In the genomic region with DNA sequence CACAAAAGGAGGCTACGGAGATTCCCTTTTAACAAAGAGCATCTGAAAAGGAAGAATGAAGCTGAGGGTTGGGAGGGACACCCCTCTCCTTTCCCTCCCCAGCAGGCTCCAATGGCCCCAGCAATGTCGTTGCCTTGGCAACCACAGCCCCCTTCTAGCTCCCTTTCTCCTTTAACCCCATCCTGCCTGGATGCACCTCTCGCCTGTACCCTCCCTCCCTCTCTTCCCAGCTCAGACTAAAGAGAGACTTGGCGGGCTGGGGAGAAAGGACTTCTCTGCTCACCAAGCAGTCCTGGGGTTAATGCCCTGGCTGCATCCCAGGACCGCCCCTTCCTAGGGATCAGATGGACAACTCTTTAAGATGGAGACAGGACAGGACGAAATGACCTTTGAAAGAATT, we compare ENCODE assay signal across 21 cellular contexts.
"Had no signal": no experiment of that assay in that cellular context is flagged by ENCODE, and none has a peak within 500 bp of the region (broad histone marks: within the 10 kb centered on the region; RNA-seq: fewer than 3 reads in every experiment).

No MANE protein-coding gene starts in this region.

- DNase-seq: activated CD4-positive, alpha-beta T cell treated with anti-CD3 and anti-CD28 coated beads, Interleukin-2, amount 50 U/mL, for 4 hours; activated CD8-positive, alpha-beta memory T cell treated with anti-CD3 and anti-CD28 coated beads for 24 hours; activated CD8-positive, alpha-beta memory T cell treated with anti-CD3 and anti-CD28 coated beads, Interleukin-2, amount 50 U/mL, for 4 hours; activated naive CD4-positive, alpha-beta T cell; activated naive CD8-positive, alpha-beta T cell treated with anti-CD3 and anti-CD28 coated beads for 36 hours; activated T-cell treated with anti-CD3 and anti-CD28 coated beads, Interleukin-2, amount 50 U/mL, for 24 hours; amygdala; cerebellar nuclear complex; cortex of kidney; effector CD8-positive, alpha-beta T cell; foreskin keratinocyte; left ventricle myocardium inferior; naive thymus-derived CD4-positive, alpha-beta T cell; nucleus accumbens; stimulated activated CD4-positive, alpha-beta T cell treated with anti-CD3 and anti-CD28 coated beads, Interleukin-4, amount 100 ng/mL, for 24 hours; stimulated activated naive CD8-positive, alpha-beta T cell treated with anti-CD3 and anti-CD28 coated beads, Interleukin-15, Interleukin-2, amounts not matched to agents 100 U/mL and 50 U/mL, for 24 hours; T1000 had no signal

- H3K36me3 Mint-ChIP-seq: activated naive CD8-positive, alpha-beta T cell treated with anti-CD3 and anti-CD28 coated beads for 36 hours; naive thymus-derived CD4-positive, alpha-beta T cell; WTC11 had no signal

- ATAC-seq: foreskin keratinocyte; naive thymus-derived CD4-positive, alpha-beta T cell; right cardiac atrium; stimulated activated naive CD8-positive, alpha-beta T cell treated with anti-CD3 and anti-CD28 coated beads, Interleukin-15, Interleukin-2, amounts not matched to agents 100 U/mL and 50 U/mL, for 24 hours; WTC11 had no signal

- H3K27ac Mint-ChIP-seq: activated naive CD8-positive, alpha-beta T cell treated with anti-CD3 and anti-CD28 coated beads for 36 hours; activated T-helper 2 cell treated with anti-CD3 and anti-CD28 coated beads, Interferon-gamma antibody, Interleukin-2, Interleukin-4, amounts not matched to agents 10 μg/mL and 5 μg/mL and 100 μg/mL, durations not matched to agents 14 hours and 24 hours and 36 hours; WTC11 had no signal

- H3K9ac ChIP-seq: parathyroid adenoma had no signal

- H3K4me3 Mint-ChIP-seq: activated naive CD8-positive, alpha-beta T cell treated with anti-CD3 and anti-CD28 coated beads for 36 hours; activated T-cell treated with anti-CD3 and anti-CD28 coated beads, Interleukin-2, amount 50 U/mL, for 24 hours; naive thymus-derived CD4-positive, alpha-beta T cell; WTC11 had no signal

- H3K27ac ChIP-seq: foreskin keratinocyte, left ventricle myocardium inferior, parathyroid adenoma had no signal

- H3K36me3 ChIP-seq: left ventricle myocardium inferior had no signal

- H3K27me3 Mint-ChIP-seq: activated naive CD8-positive, alpha-beta T cell treated with anti-CD3 and anti-CD28 coated beads for 36 hours; activated T-cell treated with anti-CD3 and anti-CD28 coated beads, Interleukin-2, amount 50 U/mL, for 24 hours had no signal

- H3K27me3 ChIP-seq: foreskin keratinocyte had no signal

- H3K4me3 ChIP-seq: left ventricle myocardium inferior had no signal

- H3K9me3 Mint-ChIP-seq: activated naive CD8-positive, alpha-beta T cell treated with anti-CD3 and anti-CD28 coated beads for 36 hours; activated T-cell treated with anti-CD3 and anti-CD28 coated beads, Interleukin-2, amount 50 U/mL, for 24 hours; activated T-helper 2 cell treated with anti-CD3 and anti-CD28 coated beads, Interferon-gamma antibody, Interleukin-2, Interleukin-4, amounts not matched to agents 10 μg/mL and 5 μg/mL and 100 μg/mL, durations not matched to agents 14 hours and 24 hours and 36 hours; naive thymus-derived CD4-positive, alpha-beta T cell; WTC11 had no signal

- H3K9me3 ChIP-seq: left ventricle myocardium inferior had no signal
